32 cellular contexts compared by ENCODE assay signal in the genomic region with DNA sequence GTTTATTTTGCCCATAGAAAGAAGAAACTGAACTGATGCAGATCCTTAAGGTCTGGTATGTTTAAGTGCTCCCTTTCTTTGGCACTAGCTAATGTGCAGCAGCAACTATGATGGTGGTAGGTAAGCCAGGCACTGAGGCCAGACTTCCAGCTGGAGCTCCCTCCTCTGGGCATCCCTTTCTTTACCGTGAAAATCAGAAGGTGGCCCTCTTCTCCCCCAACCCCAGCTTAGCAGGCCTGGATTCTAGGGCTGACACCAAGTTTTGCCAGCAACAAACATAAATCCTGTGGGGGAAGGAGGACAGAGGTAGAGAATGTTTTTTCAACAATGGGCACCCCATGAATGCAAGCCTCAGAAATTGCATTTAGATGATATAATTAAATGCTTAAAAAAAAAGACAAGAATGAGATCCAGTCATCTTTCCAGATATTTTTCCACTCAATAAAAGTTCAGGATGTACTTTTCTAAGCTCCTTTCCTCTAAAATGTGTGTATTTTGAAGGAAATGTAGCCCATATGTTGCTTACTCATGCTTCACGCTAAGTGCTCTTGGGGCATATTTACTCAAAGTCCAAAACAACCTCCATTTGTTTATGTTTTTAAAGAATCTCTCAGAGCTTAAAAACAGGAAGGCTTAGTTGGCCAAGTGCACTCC.
A peak's percentile ranks its signal among the peaks of the same experiment; 100 is the strongest.
DNase-seq lines count a peak whose midpoint lies in the region; ATAC-seq, FAIRE-seq and TF ChIP-seq lines count a peak whose summit lies in the region.
"Had no signal": no experiment of that assay in that cellular context is flagged by ENCODE, and none has a peak within 500 bp of the region (broad histone marks: within the 10 kb centered on the region; RNA-seq: fewer than 3 reads in every experiment).

No MANE protein-coding gene starts in this region.

- H3K4me2 ChIP-seq in endothelial cell of umbilical vein (ENCODE audit: insufficient read depth, low read length): no peak overlapping the region
- H3K4me2 ChIP-seq in osteoblast (ENCODE audit: insufficient read depth, low read length): no peak overlapping the region
- H3K4me2 ChIP-seq: neural progenitor cell, SK-N-SH had no signal

- no TSS peak for BruUV-seq in endothelial cell of umbilical vein (replicated peaks; lab: Mats Ljungman, UMichigan)

- peak; percentile 76 for FAIRE-seq in endothelial cell of umbilical vein (lab: Jason Lieb, UNC)
- FAIRE-seq: colon, GM12891, kidney had no signal

- POLR2A ChIA-PET in endothelial cell of umbilical vein (lab: Charles Lee): no interaction called here

- no peak for DNase-seq in HL-60 (ENCODE audit: low read depth in 1 of 2, low spot score in 1 of 2)
- DNase-seq in RPMI7951 (ENCODE audit: low read depth): peak; percentile 19
- peak; percentile 77 for DNase-seq in endothelial cell of umbilical vein (ENCODE audit: low read depth, low spot score)
- DNase-seq in osteoblast (ENCODE audit: insufficient read length, low spot score, missing footprints): peak; percentile 3
- DNase-seq in DMS 273 treated with DMSO at 0.1 percent for 48 hours (lab: John Stamatoyannopoulos, UW): no peak
- DNase-seq in vagina (ENCODE audit: extremely low spot score in 2 of 2): no peak
- DNase-seq: activated CD4-positive, alpha-beta T cell treated with anti-CD3 and anti-CD28 coated beads, Interleukin-2, amount 50 U/mL, for 1 hour; activated CD4-positive, CD25-positive, alpha-beta regulatory T cell; activated effector memory CD4-positive, alpha-beta T cell treated with Interleukin-2 at 50 U/mL for 16 hours; activated T-cell treated with anti-CD3 and anti-CD28 coated beads, Interleukin-2, amount 50 U/mL, for 1 hour; aorta; DMS53; effector CD8-positive, alpha-beta T cell; foreskin melanocyte; heart left ventricle; kidney; left ventricle myocardium superior; MV-4-11; NCI-H1694; NCI-H2171 treated with DMSO at 0.1 percent for 48 hours; NCI-H510A treated with DMSO at 0.1 percent for 48 hours; OCI-M1; SK-N-SH; upper lobe of left lung had no signal

- H2AFZ ChIP-seq in endothelial cell of umbilical vein (ENCODE audit: low read depth, low read length) (no peak overlapping the region), osteoblast (ENCODE audit: low read length) (no peak overlapping the region)
- H2AFZ ChIP-seq: neural progenitor cell had no signal

- H3K4me3 ChIP-seq in HL-60 (replicated peaks; ENCODE audit: insufficient read depth, low read length) (no peak overlapping the region), endothelial cell of umbilical vein (replicated peaks in 1 of 3; ENCODE audit: insufficient read depth in 1 of 3, low read depth in 1 of 3, low read length in 3 of 3) (no peak overlapping the region), osteoblast (ENCODE audit: insufficient read depth, low read length) (no peak overlapping the region), vagina (no peak overlapping the region)
- H3K4me3 ChIP-seq: heart left ventricle, neural progenitor cell, right lobe of liver, upper lobe of left lung had no signal

- dilution Hi-C loops in endothelial cell of umbilical vein (cut with MboI; ENCODE audit: extremely low pct_ligation_motif_present, low sequenced_read_pairs): no loop called here

- H3K79me2 ChIP-seq in endothelial cell of umbilical vein (ENCODE audit: control insufficient read depth, insufficient read depth, low read length) (no peaks in the 10 kb centered on the region), osteoblast (ENCODE audit: insufficient read depth, low read length) (no peaks in the 10 kb centered on the region)

- H3K36me3 ChIP-seq in endothelial cell of umbilical vein (ENCODE audit: control insufficient read depth in 2 of 2, extremely low read depth in 1 of 2, insufficient read depth in 2 of 2, low read length in 2 of 2): no peaks in the 10 kb centered on the region
- H3K36me3 ChIP-seq in osteoblast (ENCODE audit: insufficient read depth, low read length): no peaks in the 10 kb centered on the region
- no peaks in the 10 kb centered on the region for H3K36me3 ChIP-seq in vagina
- H3K36me3 ChIP-seq: heart left ventricle, neural progenitor cell, right lobe of liver, upper lobe of left lung had no signal

- peaks cover 8% of the 10 kb centered on the region for H3K4me1 ChIP-seq in endothelial cell of umbilical vein (ENCODE audit: control insufficient read depth, extremely low read depth, insufficient read depth, low read length)
- H3K4me1 ChIP-seq in osteoblast (ENCODE audit: insufficient read depth, low read length): peaks cover 51% of the 10 kb centered on the region
- no peaks in the 10 kb centered on the region for H3K4me1 ChIP-seq in vagina
- H3K4me1 ChIP-seq: neural progenitor cell, right lobe of liver had no signal

- TF ChIP-seq POLR2A in endothelial cell of umbilical vein (IDR thresholded peaks at IDR 0.05; ENCODE audit: low read depth, low read length) (no peak), vagina (IDR thresholded peaks at IDR 0.05) (no peak)

- CTCF ChIA-PET in endothelial cell of umbilical vein (lab: Charles Lee): interaction anchor here (0.8 to 1.9 kb wide), 11 partner anchors 8 to 535 kb away, joined by 3 to 15 read pairs (median 4); a partner anchor contains a TSS

- no peaks in the 10 kb centered on the region for H3K9me3 ChIP-seq in endothelial cell of umbilical vein (replicated peaks; ENCODE audit: control insufficient read depth, insufficient read depth, low read length)
- H3K9me3 ChIP-seq in osteoblast (ENCODE audit: low read depth, low read length): peaks cover 7% of the 10 kb centered on the region
- H3K9me3 ChIP-seq in vagina: no peaks in the 10 kb centered on the region
- H3K9me3 ChIP-seq: right lobe of liver had no signal

- ATAC-seq in GM21825 (IDR thresholded peaks at IDR 0.05; ENCODE audit: unreplicated experiment) (no peak), HG02763 (IDR thresholded peaks at IDR 0.05; ENCODE audit: unreplicated experiment) (no peak)
- ATAC-seq: activated naive CD4-positive, alpha-beta T cell treated with anti-CD3 and anti-CD28 coated beads, Interleukin-2, amount 50 U/mL, for 72 hours; HCT116; heart left ventricle; left ventricle myocardium superior; right lobe of liver had no signal

- TF ChIP-seq CTCF in HL-60 (IDR thresholded peaks at IDR 0.05; ENCODE audit: insufficient read depth, low read length): no peak
- TF ChIP-seq CTCF in endothelial cell of umbilical vein (IDR thresholded peaks at IDR 0.05; ENCODE audit: extremely low read depth in 1 of 2, insufficient read depth in 1 of 2, low read depth in 1 of 2, low read length in 2 of 2): peak in 1 of 2 donors; percentile 31
- no peak for TF ChIP-seq CTCF in osteoblast (IDR thresholded peaks at IDR 0.05; ENCODE audit: extremely low read depth, low read depth, low read length)
- no peak for TF ChIP-seq CTCF in vagina (IDR thresholded peaks at IDR 0.05)

- H4K20me1 ChIP-seq in endothelial cell of umbilical vein (replicated peaks; ENCODE audit: control insufficient read depth, extremely low read depth, insufficient read depth, low read length) (no peaks in the 10 kb centered on the region), osteoblast (ENCODE audit: insufficient read depth, low read length) (no peaks in the 10 kb centered on the region)

- intact Hi-C loops in endothelial cell of umbilical vein (cut with micrococcal nuclease): no loop called here
- intact Hi-C loops in vagina (cut with DNase I): no loop called here

- H3K9ac ChIP-seq in endothelial cell of umbilical vein (replicated peaks; ENCODE audit: extremely low read depth, insufficient read depth, low read length): no peak overlapping the region
- H3K9ac ChIP-seq: neural progenitor cell, SK-N-SH had no signal

- no peaks in the 10 kb centered on the region for H3K9me1 ChIP-seq in endothelial cell of umbilical vein (replicated peaks; ENCODE audit: control insufficient read depth, extremely low read depth, insufficient read depth, low read length)

- H3K27ac ChIP-seq in HL-60 (replicated peaks) (peak overlapping the region; percentile 94), endothelial cell of umbilical vein (ENCODE audit: insufficient read depth, low read depth, low read length) (no peak overlapping the region), osteoblast (ENCODE audit: low read depth, low read length) (no peak overlapping the region), vagina (no peak overlapping the region)
- H3K27ac ChIP-seq: neural progenitor cell, right lobe of liver, upper lobe of left lung had no signal

- H3K27me3 ChIP-seq in HL-60 (ENCODE audit: insufficient read depth, poor library complexity, severe bottlenecking) (no peaks in the 10 kb centered on the region), endothelial cell of umbilical vein (ENCODE audit: control insufficient read depth in 2 of 2, insufficient read depth in 2 of 2, low read length in 2 of 2) (no peaks in the 10 kb centered on the region), osteoblast (ENCODE audit: insufficient read depth, low read length) (no peaks in the 10 kb centered on the region), vagina (no peaks in the 10 kb centered on the region)
- H3K27me3 ChIP-seq: heart left ventricle, neural progenitor cell, right lobe of liver, upper lobe of left lung had no signal

TF ChIP-seq in endothelial cell of umbilical vein, 7 proteins besides CTCF, POLR2A, EP300 and RAD21:
- TF ChIP-seq FOS (IDR thresholded peaks at IDR 0.05; ENCODE audit: borderline replicate concordance, insufficient read depth, low read length) (peak; percentile 23), POLR2AphosphoS5 (IDR thresholded peaks at IDR 0.05; ENCODE audit: insufficient read depth, low read depth, low read length) (no peak)

Comparison
In these comparisons a context has a peak if more than half of its experiments do, and no peak if none do; other contexts are left out.
1. DNase-seq: peak in RPMI7951 (single experiment), endothelial cell of umbilical vein (single experiment) and osteoblast (single experiment); none in HL-60 (0 of 2), DMS 273 treated with DMSO at 0.1 percent for 48 hours (single experiment) and vagina (0 of 2).